Comparison of ENCODE assay signal across 1 cellular context in genomic region chr11:78392854-78393253, GRCh38.
TF ChIP-seq lines count a peak whose summit lies in the region.

No MANE protein-coding gene starts in this region.

TF ChIP-seq in K562, 482 proteins besides CTCF, POLR2A, EP300 and RAD21 (continued from another document and continues in another):
- no peak for TF ChIP-seq FIP1L1 (IDR thresholded peaks at IDR 0.05; ENCODE audit: low read depth, low read length, poor library complexity, severe bottlenecking)
- no peak for TF ChIP-seq ZNF655 (CRISPR knock-in tag; IDR thresholded peaks at IDR 0.05)
- no peak for TF ChIP-seq CCAR2 (IDR thresholded peaks at IDR 0.05; ENCODE audit: low read depth, low read length)
- TF ChIP-seq ZBTB5 (IDR thresholded peaks at IDR 0.05): no peak
- TF ChIP-seq ARID1B (IDR thresholded peaks at IDR 0.05): peak; percentile 86
- TF ChIP-seq ADNP (tag; IDR thresholded peaks at IDR 0.05): no peak
- TF ChIP-seq SFPQ (IDR thresholded peaks at IDR 0.05; ENCODE audit: low read depth, low read length): no peak
- TF ChIP-seq JUN (IDR thresholded peaks at IDR 0.05; ENCODE audit: borderline replicate concordance, low read depth, low read length): peak; percentile 24; the same call in 1 of the 2 replicates
- no peak for TF ChIP-seq JUN (CRISPR knock-in tag; IDR thresholded peaks at IDR 0.05; ENCODE audit: borderline replicate concordance)
- TF ChIP-seq ZBTB7A (IDR thresholded peaks at IDR 0.05; ENCODE audit: borderline replicate concordance, control insufficient read depth, low read depth, low read length): no peak
- TF ChIP-seq CHD2 (IDR thresholded peaks at IDR 0.05; ENCODE audit: low read depth, low read length): no peak
- no peak for TF ChIP-seq NR3C1 (CRISPR knock-in tag; IDR thresholded peaks at IDR 0.05)
- no peak for TF ChIP-seq ERF (CRISPR knock-in tag; IDR thresholded peaks at IDR 0.05)
- TF ChIP-seq MYNN (IDR thresholded peaks at IDR 0.05): no peak
- no peak for TF ChIP-seq MYNN (CRISPR knock-in tag; IDR thresholded peaks at IDR 0.05)
- no peak for TF ChIP-seq ZNF318 (IDR thresholded peaks at IDR 0.05; ENCODE audit: borderline replicate concordance in 1 of 2, low read depth in 1 of 2)
- no peak for TF ChIP-seq ZNF280A (IDR thresholded peaks at IDR 0.05; ENCODE audit: low read depth, partially characterized antibody)
- no peak for TF ChIP-seq ELF2 (CRISPR knock-in tag; IDR thresholded peaks at IDR 0.05)
- TF ChIP-seq ZNF398 (CRISPR knock-in tag; IDR thresholded peaks at IDR 0.05): no peak
- no peak for TF ChIP-seq ARID4B (CRISPR knock-in tag; IDR thresholded peaks at IDR 0.05)
- no peak for TF ChIP-seq MXD1 (CRISPR knock-in tag; IDR thresholded peaks at IDR 0.05; ENCODE audit: borderline replicate concordance, poor library complexity, severe bottlenecking)
- no peak for TF ChIP-seq KLF13 (tag; IDR thresholded peaks at IDR 0.05; ENCODE audit: borderline replicate concordance, low read depth)
- TF ChIP-seq MNT (conservative IDR thresholded peaks at IDR 0.05): peak in 1 of 2 experiments; percentile 64; a peak in 2 of 4 replicates
- no peak for TF ChIP-seq SIN3B (IDR thresholded peaks at IDR 0.05; ENCODE audit: low read depth)
- no peak for TF ChIP-seq E2F1 (CRISPR knock-in tag; IDR thresholded peaks at IDR 0.05)
- no peak for TF ChIP-seq NFIC (IDR thresholded peaks at IDR 0.05)
- TF ChIP-seq MAFG (tag; conservative IDR thresholded peaks at IDR 0.05): no peak
- TF ChIP-seq MEIS2 (IDR thresholded peaks at IDR 0.05; ENCODE audit: partially characterized antibody): peak; percentile 93
